Comparison of ENCODE assay signal across 1 cellular context in the genomic region with DNA sequence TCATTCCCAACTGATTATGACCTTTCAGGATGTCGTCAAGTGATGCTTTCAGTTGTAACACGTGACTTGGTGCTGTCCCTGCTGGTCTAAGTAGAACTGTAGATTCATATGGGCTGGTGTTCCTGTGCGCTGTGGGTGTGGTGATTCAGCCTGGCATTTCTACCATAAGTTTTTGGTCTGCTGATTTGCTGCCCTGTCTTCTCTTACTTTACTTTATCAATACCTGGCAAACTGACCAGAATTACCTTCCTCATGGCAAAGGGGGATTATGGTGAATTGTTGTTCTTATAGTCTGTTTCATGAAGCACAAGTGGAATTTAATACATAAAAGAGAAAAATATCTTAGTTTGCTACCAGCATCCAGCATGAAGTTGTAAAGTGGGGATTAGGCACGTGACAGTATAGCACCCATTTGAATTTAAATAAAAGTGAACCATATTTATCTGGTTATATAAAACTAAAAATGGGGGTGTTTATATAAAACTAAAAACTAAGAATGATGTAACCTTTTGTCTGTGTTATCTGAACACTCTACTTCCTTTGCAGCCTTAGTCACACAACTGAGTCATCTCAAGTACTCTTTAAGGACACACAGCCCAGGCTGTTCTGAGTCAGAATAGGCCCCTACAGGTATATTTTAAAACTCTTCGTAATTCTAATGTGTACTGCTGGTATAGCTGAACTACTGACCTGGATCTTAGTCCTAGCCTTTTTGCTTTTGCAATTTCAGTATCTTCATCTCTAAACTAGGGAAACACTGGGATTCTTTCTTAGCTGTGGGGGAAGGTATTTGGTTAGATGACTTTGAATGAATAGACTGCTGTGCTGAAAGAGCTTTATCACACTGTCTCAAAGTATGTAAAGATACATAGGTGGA.
TF ChIP-seq lines count a peak whose summit lies in the region.

No MANE protein-coding gene starts in this region.

TF ChIP-seq in K562, 482 proteins besides CTCF, POLR2A, EP300 and RAD21 (continued from another document and continues in another):
- TF ChIP-seq TFE3 (CRISPR knock-in tag; IDR thresholded peaks at IDR 0.05) = peak; percentile 32
- peak; percentile 90 for TF ChIP-seq SMARCA4 (IDR thresholded peaks at IDR 0.05)
- no peak for TF ChIP-seq ZNF354B (CRISPR knock-in tag; IDR thresholded peaks at IDR 0.05)
- TF ChIP-seq NFXL1 (CRISPR knock-in tag; IDR thresholded peaks at IDR 0.05) = 0 out of 2 replicates have a peak, but pooled peaks have one; percentile 18
- no peak; the same call in 1 of the 2 replicates for TF ChIP-seq CREB3 (tag; conservative IDR thresholded peaks at IDR 0.05; ENCODE audit: low read depth)
- TF ChIP-seq, protein P1, sequence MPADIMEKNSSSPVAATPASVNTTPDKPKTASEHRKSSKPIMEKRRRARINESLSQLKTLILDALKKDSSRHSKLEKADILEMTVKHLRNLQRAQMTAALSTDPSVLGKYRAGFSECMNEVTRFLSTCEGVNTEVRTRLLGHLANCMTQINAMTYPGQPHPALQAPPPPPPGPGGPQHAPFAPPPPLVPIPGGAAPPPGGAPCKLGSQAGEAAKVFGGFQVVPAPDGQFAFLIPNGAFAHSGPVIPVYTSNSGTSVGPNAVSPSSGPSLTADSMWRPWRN (IDR thresholded peaks at IDR 0.05; ENCODE audit: low read depth) = no peak
- no peak for TF ChIP-seq LARP7 (IDR thresholded peaks at IDR 0.05)
- TF ChIP-seq SMARCE1 (IDR thresholded peaks at IDR 0.05) = peak; percentile 91
- TF ChIP-seq ZEB2 (IDR thresholded peaks at IDR 0.05) = peak; percentile 21; the same call in 1 of the 2 replicates
- no peak for TF ChIP-seq MYC (IDR thresholded peaks at IDR 0.05; ENCODE audit: low read depth, low read length)
- no peak for TF ChIP-seq MYC (CRISPR knock-in tag; IDR thresholded peaks at IDR 0.05; ENCODE audit: borderline replicate concordance, low read depth)
- TF ChIP-seq, protein P2, sequence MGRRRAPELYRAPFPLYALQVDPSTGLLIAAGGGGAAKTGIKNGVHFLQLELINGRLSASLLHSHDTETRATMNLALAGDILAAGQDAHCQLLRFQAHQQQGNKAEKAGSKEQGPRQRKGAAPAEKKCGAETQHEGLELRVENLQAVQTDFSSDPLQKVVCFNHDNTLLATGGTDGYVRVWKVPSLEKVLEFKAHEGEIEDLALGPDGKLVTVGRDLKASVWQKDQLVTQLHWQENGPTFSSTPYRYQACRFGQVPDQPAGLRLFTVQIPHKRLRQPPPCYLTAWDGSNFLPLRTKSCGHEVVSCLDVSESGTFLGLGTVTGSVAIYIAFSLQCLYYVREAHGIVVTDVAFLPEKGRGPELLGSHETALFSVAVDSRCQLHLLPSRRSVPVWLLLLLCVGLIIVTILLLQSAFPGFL (CRISPR knock-in tag; IDR thresholded peaks at IDR 0.05) = no peak
- no peak for TF ChIP-seq ZBTB7A (IDR thresholded peaks at IDR 0.05; ENCODE audit: borderline replicate concordance, control insufficient read depth, low read depth, low read length)
- TF ChIP-seq ZNF586 (CRISPR knock-in tag; conservative IDR thresholded peaks at IDR 0.05) = no peak
- peak; percentile 31; the same call in 1 of the 2 replicates for TF ChIP-seq POLR2H (tag; IDR thresholded peaks at IDR 0.05; ENCODE audit: low read depth)
- no peak for TF ChIP-seq NFYB (IDR thresholded peaks at IDR 0.05; ENCODE audit: extremely low read depth, insufficient read length)
- TF ChIP-seq ARID1B (IDR thresholded peaks at IDR 0.05) = peak; percentile 86
- TF ChIP-seq TRIM24 (IDR thresholded peaks at IDR 0.05) = peak; percentile 42; a peak in 2 of 4 replicates
- no peak for TF ChIP-seq MCM2 (IDR thresholded peaks at IDR 0.05; ENCODE audit: low read depth)
- no peak for TF ChIP-seq FUS (optimal IDR thresholded peaks at IDR 0.05; ENCODE audit: low read depth, low read length)
- no peak for TF ChIP-seq SMC3 (conservative IDR thresholded peaks at IDR 0.05; ENCODE audit: insufficient read depth, low read depth, low read length)
- peak; percentile 14; the same call in 1 of the 2 replicates for TF ChIP-seq CEBPG (CRISPR knock-in tag; IDR thresholded peaks at IDR 0.05)
- peak in 1 of 2 experiments; percentile 89; a peak in 3 of 4 replicates for TF ChIP-seq CEBPG (tag; conservative IDR thresholded peaks at IDR 0.05 in 1 of 2, IDR thresholded peaks at IDR 0.05 in 1 of 2)
- no peak for TF ChIP-seq CBFB (CRISPR knock-in tag; IDR thresholded peaks at IDR 0.05)
- no peak for TF ChIP-seq MNT (conservative IDR thresholded peaks at IDR 0.05)
- no peak for TF ChIP-seq POLR2AphosphoS5 (IDR thresholded peaks at IDR 0.05; ENCODE audit: control insufficient read depth, insufficient read depth, low read depth, low read length)
- TF ChIP-seq L3MBTL2 (IDR thresholded peaks at IDR 0.05) = no peak; the same call in 1 of the 2 replicates
- no peak for TF ChIP-seq ZNF668 (CRISPR knock-in tag; IDR thresholded peaks at IDR 0.05)
- TF ChIP-seq CREM (IDR thresholded peaks at IDR 0.05; ENCODE audit: low read depth) = peak; percentile 36; the same call in 1 of the 2 replicates
- TF ChIP-seq, protein P3, sequence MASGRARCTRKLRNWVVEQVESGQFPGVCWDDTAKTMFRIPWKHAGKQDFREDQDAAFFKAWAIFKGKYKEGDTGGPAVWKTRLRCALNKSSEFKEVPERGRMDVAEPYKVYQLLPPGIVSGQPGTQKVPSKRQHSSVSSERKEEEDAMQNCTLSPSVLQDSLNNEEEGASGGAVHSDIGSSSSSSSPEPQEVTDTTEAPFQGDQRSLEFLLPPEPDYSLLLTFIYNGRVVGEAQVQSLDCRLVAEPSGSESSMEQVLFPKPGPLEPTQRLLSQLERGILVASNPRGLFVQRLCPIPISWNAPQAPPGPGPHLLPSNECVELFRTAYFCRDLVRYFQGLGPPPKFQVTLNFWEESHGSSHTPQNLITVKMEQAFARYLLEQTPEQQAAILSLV (tag; IDR thresholded peaks at IDR 0.05) = 0 out of 2 replicates have a peak, but pooled peaks have one; percentile 18
- TF ChIP-seq ERF (CRISPR knock-in tag; IDR thresholded peaks at IDR 0.05) = no peak
- TF ChIP-seq, protein P4, sequence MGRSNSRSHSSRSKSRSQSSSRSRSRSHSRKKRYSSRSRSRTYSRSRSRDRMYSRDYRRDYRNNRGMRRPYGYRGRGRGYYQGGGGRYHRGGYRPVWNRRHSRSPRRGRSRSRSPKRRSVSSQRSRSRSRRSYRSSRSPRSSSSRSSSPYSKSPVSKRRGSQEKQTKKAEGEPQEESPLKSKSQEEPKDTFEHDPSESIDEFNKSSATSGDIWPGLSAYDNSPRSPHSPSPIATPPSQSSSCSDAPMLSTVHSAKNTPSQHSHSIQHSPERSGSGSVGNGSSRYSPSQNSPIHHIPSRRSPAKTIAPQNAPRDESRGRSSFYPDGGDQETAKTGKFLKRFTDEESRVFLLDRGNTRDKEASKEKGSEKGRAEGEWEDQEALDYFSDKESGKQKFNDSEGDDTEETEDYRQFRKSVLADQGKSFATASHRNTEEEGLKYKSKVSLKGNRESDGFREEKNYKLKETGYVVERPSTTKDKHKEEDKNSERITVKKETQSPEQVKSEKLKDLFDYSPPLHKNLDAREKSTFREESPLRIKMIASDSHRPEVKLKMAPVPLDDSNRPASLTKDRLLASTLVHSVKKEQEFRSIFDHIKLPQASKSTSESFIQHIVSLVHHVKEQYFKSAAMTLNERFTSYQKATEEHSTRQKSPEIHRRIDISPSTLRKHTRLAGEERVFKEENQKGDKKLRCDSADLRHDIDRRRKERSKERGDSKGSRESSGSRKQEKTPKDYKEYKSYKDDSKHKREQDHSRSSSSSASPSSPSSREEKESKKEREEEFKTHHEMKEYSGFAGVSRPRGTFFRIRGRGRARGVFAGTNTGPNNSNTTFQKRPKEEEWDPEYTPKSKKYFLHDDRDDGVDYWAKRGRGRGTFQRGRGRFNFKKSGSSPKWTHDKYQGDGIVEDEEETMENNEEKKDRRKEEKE (IDR thresholded peaks at IDR 0.05; ENCODE audit: borderline replicate concordance in 1 of 2, control insufficient read depth in 1 of 2, low read depth in 2 of 2, low read length in 1 of 2) = no peak
- TF ChIP-seq ETV5 (CRISPR knock-in tag; IDR thresholded peaks at IDR 0.05; ENCODE audit: low read depth) = 0 out of 2 replicates have a peak, but pooled peaks have one; percentile 44
- TF ChIP-seq PPARD (CRISPR knock-in tag; IDR thresholded peaks at IDR 0.05) = no peak
- no peak for TF ChIP-seq GABPB1 (CRISPR knock-in tag; IDR thresholded peaks at IDR 0.05)
- TF ChIP-seq, protein P5, sequence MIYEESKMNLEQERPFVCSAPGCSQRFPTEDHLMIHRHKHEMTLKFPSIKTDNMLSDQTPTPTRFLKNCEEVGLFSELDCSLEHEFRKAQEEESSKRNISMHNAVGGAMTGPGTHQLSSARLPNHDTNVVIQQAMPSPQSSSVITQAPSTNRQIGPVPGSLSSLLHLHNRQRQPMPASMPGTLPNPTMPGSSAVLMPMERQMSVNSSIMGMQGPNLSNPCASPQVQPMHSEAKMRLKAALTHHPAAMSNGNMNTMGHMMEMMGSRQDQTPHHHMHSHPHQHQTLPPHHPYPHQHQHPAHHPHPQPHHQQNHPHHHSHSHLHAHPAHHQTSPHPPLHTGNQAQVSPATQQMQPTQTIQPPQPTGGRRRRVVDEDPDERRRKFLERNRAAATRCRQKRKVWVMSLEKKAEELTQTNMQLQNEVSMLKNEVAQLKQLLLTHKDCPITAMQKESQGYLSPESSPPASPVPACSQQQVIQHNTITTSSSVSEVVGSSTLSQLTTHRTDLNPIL (CRISPR knock-in tag; IDR thresholded peaks at IDR 0.05) = no peak
- no peak for TF ChIP-seq NFATC3 (IDR thresholded peaks at IDR 0.05)
- no peak for TF ChIP-seq ZBTB49 (CRISPR knock-in tag; IDR thresholded peaks at IDR 0.05; ENCODE audit: borderline replicate concordance)
- TF ChIP-seq GTF2B (IDR thresholded peaks at IDR 0.05; ENCODE audit: extremely low read depth, insufficient read length) = no peak
- no peak for TF ChIP-seq TOE1 (IDR thresholded peaks at IDR 0.05; ENCODE audit: borderline replicate concordance)
- no peak for TF ChIP-seq TOE1 (CRISPR knock-in tag; IDR thresholded peaks at IDR 0.05; ENCODE audit: borderline replicate concordance, low read depth)
- TF ChIP-seq YBX1 (IDR thresholded peaks at IDR 0.05) = no peak
- TF ChIP-seq, protein P6, sequence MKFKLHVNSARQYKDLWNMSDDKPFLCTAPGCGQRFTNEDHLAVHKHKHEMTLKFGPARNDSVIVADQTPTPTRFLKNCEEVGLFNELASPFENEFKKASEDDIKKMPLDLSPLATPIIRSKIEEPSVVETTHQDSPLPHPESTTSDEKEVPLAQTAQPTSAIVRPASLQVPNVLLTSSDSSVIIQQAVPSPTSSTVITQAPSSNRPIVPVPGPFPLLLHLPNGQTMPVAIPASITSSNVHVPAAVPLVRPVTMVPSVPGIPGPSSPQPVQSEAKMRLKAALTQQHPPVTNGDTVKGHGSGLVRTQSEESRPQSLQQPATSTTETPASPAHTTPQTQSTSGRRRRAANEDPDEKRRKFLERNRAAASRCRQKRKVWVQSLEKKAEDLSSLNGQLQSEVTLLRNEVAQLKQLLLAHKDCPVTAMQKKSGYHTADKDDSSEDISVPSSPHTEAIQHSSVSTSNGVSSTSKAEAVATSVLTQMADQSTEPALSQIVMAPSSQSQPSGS (CRISPR knock-in tag; IDR thresholded peaks at IDR 0.05) = no peak
- peak; percentile 30; the same call in 1 of the 2 replicates for TF ChIP-seq LEF1 (IDR thresholded peaks at IDR 0.05)
- no peak for TF ChIP-seq SAP30 (IDR thresholded peaks at IDR 0.05; ENCODE audit: borderline replicate concordance, insufficient read depth, low read depth, low read length, poor library complexity, severe bottlenecking)
